1 cellular context compared by ENCODE assay signal in the genomic region with DNA sequence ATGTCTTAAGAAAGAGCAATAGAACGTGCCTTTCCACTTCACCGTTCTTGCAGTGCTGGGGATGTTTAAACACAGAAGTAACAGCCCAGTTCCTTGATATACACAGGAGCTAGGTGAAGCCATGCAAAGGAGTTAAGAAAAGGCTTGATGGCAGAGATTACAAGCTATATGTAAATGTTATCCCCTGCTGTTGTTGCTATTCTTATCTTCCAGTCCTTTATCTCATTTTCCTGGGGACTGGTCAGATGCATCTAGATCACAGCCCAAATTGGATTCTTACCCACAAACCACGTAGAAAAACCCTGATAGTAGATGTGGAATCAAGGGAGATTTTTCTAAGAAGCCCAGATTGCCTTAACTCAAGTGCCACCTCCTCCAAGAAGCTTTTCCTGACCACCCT.
TF ChIP-seq lines count a peak whose summit lies in the region.

No MANE protein-coding gene starts in this region.

TF ChIP-seq in WTC11, 78 proteins besides CTCF, POLR2A, EP300 and RAD21 (continued from another document):
- TF ChIP-seq, protein P1, sequence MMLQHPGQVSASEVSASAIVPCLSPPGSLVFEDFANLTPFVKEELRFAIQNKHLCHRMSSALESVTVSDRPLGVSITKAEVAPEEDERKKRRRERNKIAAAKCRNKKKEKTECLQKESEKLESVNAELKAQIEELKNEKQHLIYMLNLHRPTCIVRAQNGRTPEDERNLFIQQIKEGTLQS (CRISPR knock-in tag; conservative IDR thresholded peaks at IDR 0.05): no peak
- TF ChIP-seq KAT7 (CRISPR knock-in tag; IDR thresholded peaks at IDR 0.05; ENCODE audit: borderline replicate concordance): no peak
- TF ChIP-seq GABPB1 (CRISPR knock-in tag; IDR thresholded peaks at IDR 0.05): no peak
- TF ChIP-seq, protein P2, sequence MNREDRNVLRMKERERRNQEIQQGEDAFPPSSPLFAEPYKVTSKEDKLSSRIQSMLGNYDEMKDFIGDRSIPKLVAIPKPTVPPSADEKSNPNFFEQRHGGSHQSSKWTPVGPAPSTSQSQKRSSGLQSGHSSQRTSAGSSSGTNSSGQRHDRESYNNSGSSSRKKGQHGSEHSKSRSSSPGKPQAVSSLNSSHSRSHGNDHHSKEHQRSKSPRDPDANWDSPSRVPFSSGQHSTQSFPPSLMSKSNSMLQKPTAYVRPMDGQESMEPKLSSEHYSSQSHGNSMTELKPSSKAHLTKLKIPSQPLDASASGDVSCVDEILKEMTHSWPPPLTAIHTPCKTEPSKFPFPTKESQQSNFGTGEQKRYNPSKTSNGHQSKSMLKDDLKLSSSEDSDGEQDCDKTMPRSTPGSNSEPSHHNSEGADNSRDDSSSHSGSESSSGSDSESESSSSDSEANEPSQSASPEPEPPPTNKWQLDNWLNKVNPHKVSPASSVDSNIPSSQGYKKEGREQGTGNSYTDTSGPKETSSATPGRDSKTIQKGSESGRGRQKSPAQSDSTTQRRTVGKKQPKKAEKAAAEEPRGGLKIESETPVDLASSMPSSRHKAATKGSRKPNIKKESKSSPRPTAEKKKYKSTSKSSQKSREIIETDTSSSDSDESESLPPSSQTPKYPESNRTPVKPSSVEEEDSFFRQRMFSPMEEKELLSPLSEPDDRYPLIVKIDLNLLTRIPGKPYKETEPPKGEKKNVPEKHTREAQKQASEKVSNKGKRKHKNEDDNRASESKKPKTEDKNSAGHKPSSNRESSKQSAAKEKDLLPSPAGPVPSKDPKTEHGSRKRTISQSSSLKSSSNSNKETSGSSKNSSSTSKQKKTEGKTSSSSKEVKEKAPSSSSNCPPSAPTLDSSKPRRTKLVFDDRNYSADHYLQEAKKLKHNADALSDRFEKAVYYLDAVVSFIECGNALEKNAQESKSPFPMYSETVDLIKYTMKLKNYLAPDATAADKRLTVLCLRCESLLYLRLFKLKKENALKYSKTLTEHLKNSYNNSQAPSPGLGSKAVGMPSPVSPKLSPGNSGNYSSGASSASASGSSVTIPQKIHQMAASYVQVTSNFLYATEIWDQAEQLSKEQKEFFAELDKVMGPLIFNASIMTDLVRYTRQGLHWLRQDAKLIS (CRISPR knock-in tag; IDR thresholded peaks at IDR 0.05; ENCODE audit: borderline replicate concordance): no peak
- no peak for TF ChIP-seq TEAD4 (CRISPR knock-in tag; IDR thresholded peaks at IDR 0.05)
